Comparison of ENCODE assay signal across 13 cellular contexts in the genomic region with DNA sequence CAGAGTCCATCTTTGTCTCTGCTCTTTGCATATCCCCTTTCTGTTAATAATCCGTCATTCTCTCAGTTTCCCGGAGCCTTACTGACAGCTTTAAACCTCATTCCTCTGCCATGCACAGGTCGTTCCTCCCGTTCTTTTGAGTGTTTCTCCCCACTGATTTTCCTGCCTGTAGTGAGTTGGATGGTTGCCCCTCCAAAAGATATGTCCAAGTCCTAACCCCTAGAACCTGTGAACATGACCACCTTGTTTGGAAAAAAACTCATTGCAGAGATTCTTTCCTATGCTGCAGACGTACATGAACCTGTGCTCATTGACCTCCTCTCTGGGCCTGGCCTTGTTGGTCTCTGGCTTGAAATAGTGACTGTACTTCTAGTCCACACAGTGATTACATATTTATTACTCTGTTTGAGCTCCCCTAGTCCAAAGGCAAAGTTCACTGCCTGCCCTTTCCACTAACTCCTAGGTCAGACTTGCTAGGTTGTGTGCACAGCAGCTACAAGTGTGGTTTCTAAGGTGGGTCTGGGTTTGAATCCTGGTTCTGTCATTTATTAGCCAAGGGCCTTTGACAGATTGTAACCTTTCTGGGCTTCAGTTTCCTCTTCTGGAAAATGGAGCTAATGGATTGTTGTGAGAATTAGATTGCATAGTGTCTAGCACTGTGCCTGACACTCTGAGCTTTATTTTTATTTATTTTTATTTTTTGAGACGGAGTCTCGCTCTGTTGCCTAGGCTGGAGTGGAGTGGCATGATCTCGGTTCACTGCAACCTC. TPM values are rescaled to one million over a fixed set of nuclear protein-coding genes. Genes with fewer than 3 reads are reported as not detected.
DNase-seq lines count a peak whose midpoint lies in the region; ATAC-seq lines count a peak whose summit lies in the region.
"Had no signal": no experiment of that assay in that cellular context is flagged by ENCODE, and none has a peak within 500 bp of the region (broad histone marks: within the 10 kb centered on the region; RNA-seq: fewer than 3 reads in every experiment).

No MANE protein-coding gene starts in this region.

- no peak overlapping the region for H3K56ac ChIP-seq in mesendoderm (ENCODE audit: low read length)

- H3K14ac ChIP-seq in mesenchymal stem cell (ENCODE audit: low read length in 2 of 2) = no peak overlapping the region

- H3K36me3 ChIP-seq in mesenchymal stem cell (ENCODE audit: control insufficient read depth in 1 of 2, insufficient read depth in 2 of 2, low read depth in 1 of 2, low read length in 2 of 2) = no peaks in the 10 kb centered on the region
- H3K36me3 ChIP-seq in mesendoderm (ENCODE audit: control insufficient read depth, insufficient read depth, low read length) = no peaks in the 10 kb centered on the region

- no peak overlapping the region for H2BK5ac ChIP-seq in mesenchymal stem cell (ENCODE audit: low read depth, low read length, poor library complexity, severe bottlenecking)
- H2BK5ac ChIP-seq in mesendoderm (ENCODE audit: low read length) = no peak overlapping the region

- H3K23ac ChIP-seq in mesenchymal stem cell (ENCODE audit: low read length in 2 of 2) (no peak overlapping the region), mesendoderm (ENCODE audit: low read length) (no peak overlapping the region)

- H4K5ac ChIP-seq in mesendoderm (ENCODE audit: low read length) = no peak overlapping the region

- peak overlapping the region; percentile 94 for H3K27ac Mint-ChIP-seq in stimulated activated naive CD8-positive, alpha-beta T cell treated with anti-CD3 and anti-CD28 coated beads, Interleukin-15, Interleukin-2, amounts not matched to agents 100 ng/mL and 50 ng/mL, for 24 hours
- H3K27ac Mint-ChIP-seq in activated naive CD4-positive, alpha-beta T cell treated with anti-CD3 and anti-CD28 coated beads, Interleukin-2, amount 50 U/mL, for 72 hours = peak overlapping the region; percentile 12 to 83

- ATAC-seq in stimulated activated naive CD8-positive, alpha-beta T cell treated with anti-CD3 and anti-CD28 coated beads, Interleukin-15, Interleukin-2, amounts not matched to agents 100 U/mL and 50 U/mL, for 24 hours = no peak
- ATAC-seq in activated naive CD4-positive, alpha-beta T cell treated with anti-CD3 and anti-CD28 coated beads, Interleukin-2, amount 50 U/mL, for 72 hours = no peak
- ATAC-seq in HG02610 (IDR thresholded peaks at IDR 0.05; ENCODE audit: unreplicated experiment) (no peak), GM19455 (IDR thresholded peaks at IDR 0.05; ENCODE audit: unreplicated experiment) (no peak)

- H3K27me3 ChIP-seq in mesenchymal stem cell (ENCODE audit: control insufficient read depth in 1 of 2, insufficient read depth in 1 of 2, low read length in 2 of 2) (no peaks in the 10 kb centered on the region), mesendoderm (ENCODE audit: insufficient read depth, low read length, poor library complexity) (no peaks in the 10 kb centered on the region)

- no peak overlapping the region for H2AK5ac ChIP-seq in mesenchymal stem cell (ENCODE audit: low read length, severe bottlenecking)
- H2AK5ac ChIP-seq in mesendoderm (ENCODE audit: low read length) = no peak overlapping the region

- H3K27ac ChIP-seq in mesenchymal stem cell (ENCODE audit: low read length, poor library complexity, severe bottlenecking) (no peak overlapping the region), mesendoderm (ENCODE audit: low read depth, low read length) (no peak overlapping the region)
- H3K27ac ChIP-seq: VCaP had no signal

- peak overlapping the region in 1 of 2 experiments; percentile 6 for H3K18ac ChIP-seq in mesenchymal stem cell (ENCODE audit: low read depth in 1 of 2, low read length in 2 of 2)
- no peak overlapping the region for H3K18ac ChIP-seq in mesendoderm (ENCODE audit: low read length)

- whole genome bisulfite sequencing in mesenchymal stem cell = 93% methylated on average over 8 of the region's 8 CpGs
- no CpG with 5 or more reads among the region's 8 CpGs for WGBS in mesendoderm (ENCODE audit: extremely low coverage, insufficient coverage, low lambda C conversion rate)

- H3K4me1 ChIP-seq in mesenchymal stem cell (ENCODE audit: control insufficient read depth, insufficient read depth, low read depth, low read length) (peaks cover 11% of the 10 kb centered on the region), mesendoderm (ENCODE audit: control insufficient read depth, low read depth, low read length) (no peaks in the 10 kb centered on the region)

- peak overlapping the region; percentile 45 for H3K9ac ChIP-seq in mesenchymal stem cell (ENCODE audit: low read length)
- no peak overlapping the region for H3K9ac ChIP-seq in mesendoderm (ENCODE audit: low read length)

- H3K4me3 ChIP-seq in mesenchymal stem cell (ENCODE audit: insufficient read depth in 1 of 2, low read depth in 1 of 2, low read length in 2 of 2) (no peak overlapping the region), mesendoderm (ENCODE audit: low read length) (no peak overlapping the region)
- H3K4me3 ChIP-seq: coronary artery had no signal

- H4K8ac ChIP-seq in mesenchymal stem cell (ENCODE audit: low read length) (no peak overlapping the region), mesendoderm (ENCODE audit: low read depth, low read length) (no peak overlapping the region)

- H2BK12ac ChIP-seq in mesenchymal stem cell (ENCODE audit: low read length in 2 of 2) = peak overlapping the region in 1 of 2 experiments; percentile 87

- H3K4me3 Mint-ChIP-seq in stimulated activated naive CD8-positive, alpha-beta T cell treated with anti-CD3 and anti-CD28 coated beads, Interleukin-15, Interleukin-2, amounts not matched to agents 100 ng/mL and 50 ng/mL, for 24 hours = no peak overlapping the region

- H3K4me2 ChIP-seq in mesenchymal stem cell (ENCODE audit: low read length, poor library complexity, severe bottlenecking) = no peak overlapping the region
- no peak overlapping the region for H3K4me2 ChIP-seq in mesendoderm (ENCODE audit: low read length)

- H2BK120ac ChIP-seq in mesenchymal stem cell (ENCODE audit: low read depth, low read length) = no peak overlapping the region
- H2BK120ac ChIP-seq in mesendoderm (ENCODE audit: low read depth, low read length) = no peak overlapping the region

- H3K79me1 ChIP-seq in mesenchymal stem cell (replicated peaks; ENCODE audit: low read length, poor library complexity, severe bottlenecking) (peaks cover 25% of the 10 kb centered on the region), mesendoderm (ENCODE audit: low read length) (peaks cover 1% of the 10 kb centered on the region)

- no peak overlapping the region for H2AFZ ChIP-seq in mesenchymal stem cell (ENCODE audit: low read depth, low read length)

- no peak for DNase-seq in stimulated activated naive CD8-positive, alpha-beta T cell treated with anti-CD3 and anti-CD28 coated beads, Interleukin-15, Interleukin-2, amounts not matched to agents 100 U/mL and 50 U/mL, for 24 hours
- DNase-seq in activated naive CD4-positive, alpha-beta T cell treated with anti-CD3 and anti-CD28 coated beads, Interleukin-2, amount 50 U/mL, for 72 hours (ENCODE audit: low spot score in 2 of 2) = no peak
- no peak for DNase-seq in mesenchymal stem cell
- no peak for DNase-seq in NAMALWA (ENCODE audit: low spot score)
- DNase-seq in mesendoderm = no peak
- DNase-seq: activated effector memory CD4-positive, alpha-beta T cell treated with anti-CD3 and anti-CD28 coated beads, Interleukin-2, amount 50 U/mL, for 16 hours; kidney; NCI-H1048 had no signal

- H3K4ac ChIP-seq in mesenchymal stem cell (ENCODE audit: low read depth in 1 of 2, low read length in 2 of 2) (no peak overlapping the region), mesendoderm (ENCODE audit: low read depth, low read length) (no peak overlapping the region)

- H3K27me3 Mint-ChIP-seq in stimulated activated naive CD8-positive, alpha-beta T cell treated with anti-CD3 and anti-CD28 coated beads, Interleukin-15, Interleukin-2, amounts not matched to agents 100 ng/mL and 50 ng/mL, for 24 hours = no peaks in the 10 kb centered on the region

- peaks cover 21% of the 10 kb centered on the region for H3K36me3 Mint-ChIP-seq in stimulated activated naive CD8-positive, alpha-beta T cell treated with anti-CD3 and anti-CD28 coated beads, Interleukin-15, Interleukin-2, amounts not matched to agents 100 ng/mL and 50 ng/mL, for 24 hours (ENCODE audit: low read depth)
- peaks cover 0 to 24% of the 10 kb centered on the region in 2 donors for H3K36me3 Mint-ChIP-seq in activated naive CD4-positive, alpha-beta T cell treated with anti-CD3 and anti-CD28 coated beads, Interleukin-2, amount 50 U/mL, for 72 hours

- peaks cover 58% of the 10 kb centered on the region for H3K4me1 Mint-ChIP-seq in stimulated activated naive CD8-positive, alpha-beta T cell treated with anti-CD3 and anti-CD28 coated beads, Interleukin-15, Interleukin-2, amounts not matched to agents 100 ng/mL and 50 ng/mL, for 24 hours (ENCODE audit: low read depth)

- H2BK15ac ChIP-seq in mesenchymal stem cell (ENCODE audit: low read depth, poor library complexity, severe bottlenecking) (no peak overlapping the region), mesendoderm (replicated peaks; ENCODE audit: low read depth) (no peak overlapping the region)

- H3K9me3 Mint-ChIP-seq in stimulated activated naive CD8-positive, alpha-beta T cell treated with anti-CD3 and anti-CD28 coated beads, Interleukin-15, Interleukin-2, amounts not matched to agents 100 ng/mL and 50 ng/mL, for 24 hours = no peaks in the 10 kb centered on the region
- peaks cover 0 to 4% of the 10 kb centered on the region in 2 donors for H3K9me3 Mint-ChIP-seq in activated naive CD4-positive, alpha-beta T cell treated with anti-CD3 and anti-CD28 coated beads, Interleukin-2, amount 50 U/mL, for 72 hours

- H3K9me3 ChIP-seq in mesenchymal stem cell (ENCODE audit: control insufficient read depth, low read length) = no peaks in the 10 kb centered on the region

- H4K91ac ChIP-seq in mesenchymal stem cell (ENCODE audit: low read length) = no peak overlapping the region

- no peaks in the 10 kb centered on the region for H3K79me2 ChIP-seq in mesendoderm (ENCODE audit: control insufficient read depth, insufficient read depth, low read length)

RNA-seq across cellular contexts. Expression of gene PPARD, which starts 29.3 kb away (rescaled TPM):
- total RNA-seq in activated naive CD4-positive, alpha-beta T cell treated with anti-CD3 and anti-CD28 coated beads, Interleukin-2, amount 50 U/mL, for 72 hours = 10 to 100 TPM; 23.2 to 25.1 TPM
- polyA plus RNA-seq in mesenchymal stem cell (2013, experiment 1 of 2) = 25.3 TPM
- 24.6 TPM for polyA plus RNA-seq in mesenchymal stem cell (2013, experiment 2 of 2)
- 10.2 TPM for polyA plus RNA-seq in mesendoderm (2013, experiment 1 of 2)
- polyA plus RNA-seq in mesendoderm (2013, experiment 2 of 2) = 10.4 TPM
